ENCODE assay signal across 8 cellular contexts in genomic region chr10:50511512-50512213, GRCh38.
DNase-seq lines count a peak whose midpoint lies in the region; ATAC-seq and TF ChIP-seq lines count a peak whose summit lies in the region.

No MANE protein-coding gene starts in this region.

- DNase-seq in ELR (ENCODE audit: low read depth) (peak; percentile 55), MG63 (peak; percentile 44), esophagus muscularis mucosa (ENCODE audit: extremely low spot score) (no peak), thyroid gland (no peak), endothelial cell (ENCODE audit: low spot score) (no peak), SHP77 treated with DMSO at 0.1 percent for 48 hours (lab: John Stamatoyannopoulos, UW) (no peak), G401 (ENCODE audit: low spot score) (no peak)

- peaks cover 3% of the 10 kb centered on the region for H3K4me1 Mint-ChIP-seq in endothelial cell (ENCODE audit: unreplicated experiment)

- no peak overlapping the region for H3K4me3 Mint-ChIP-seq in endothelial cell (ENCODE audit: unreplicated experiment)

- no peak for TF ChIP-seq EP300 in esophagus muscularis mucosa (IDR thresholded peaks at IDR 0.05)

- no peak for TF ChIP-seq POLR2A in esophagus muscularis mucosa (IDR thresholded peaks at IDR 0.05; ENCODE audit: low read depth)
- TF ChIP-seq POLR2A in thyroid gland (IDR thresholded peaks at IDR 0.05): no peak

- no peaks in the 10 kb centered on the region for H3K9me3 Mint-ChIP-seq in endothelial cell (ENCODE audit: unreplicated experiment)

- no peak overlapping the region for H3K27ac Mint-ChIP-seq in endothelial cell (ENCODE audit: unreplicated experiment)

- in situ Hi-C loops in G401 (cut with HindIII; ENCODE audit: low sequenced_read_pairs): no loop called here

- H3K4me3 ChIP-seq in MG63 (no peak overlapping the region), esophagus muscularis mucosa (no peak overlapping the region), thyroid gland (replicated peaks in 1 of 3) (no peak overlapping the region)

- H3K36me3 ChIP-seq in MG63 (no peaks in the 10 kb centered on the region; the same call in 1 of the 2 replicates), esophagus muscularis mucosa (no peaks in the 10 kb centered on the region), thyroid gland (no peaks in the 10 kb centered on the region)

- H3K36me3 Mint-ChIP-seq in endothelial cell (ENCODE audit: low read depth, unreplicated experiment): no peaks in the 10 kb centered on the region

- H3K9me3 ChIP-seq in MG63 (no peaks in the 10 kb centered on the region), esophagus muscularis mucosa (no peaks in the 10 kb centered on the region), thyroid gland (no peaks in the 10 kb centered on the region)

- H3K4me1 ChIP-seq in esophagus muscularis mucosa (peaks cover 35 to 64% (median 51%) of the 10 kb centered on the region in 4 donors), thyroid gland (peaks cover 19 to 25% of the 10 kb centered on the region in 2 donors)

- WGBS in esophagus muscularis mucosa: 51% methylated on average over 5 of the region's 5 CpGs
- WGBS in thyroid gland, 2 donors: 85 to 90% methylated on average over 5 of the region's 5 CpGs

- no peak for TF ChIP-seq CTCF in esophagus muscularis mucosa (IDR thresholded peaks at IDR 0.05)
- TF ChIP-seq CTCF in thyroid gland (IDR thresholded peaks at IDR 0.05): no peak
- TF ChIP-seq CTCF in endothelial cell (IDR thresholded peaks at IDR 0.05; ENCODE audit: unreplicated experiment): no peak

- intact Hi-C loops in esophagus muscularis mucosa (cut with DNase I) (no loop called here), thyroid gland (cut with DNase I) (no loop called here)

- H3K27me3 ChIP-seq in MG63: no peaks in the 10 kb centered on the region
- no peaks in the 10 kb centered on the region for H3K27me3 ChIP-seq in esophagus muscularis mucosa
- no peaks in the 10 kb centered on the region for H3K27me3 ChIP-seq in thyroid gland

- H3K27ac ChIP-seq in esophagus muscularis mucosa (replicated peaks in 1 of 4): peak overlapping the region; percentile 1 to 37 (median 15)
- no peak overlapping the region for H3K27ac ChIP-seq in thyroid gland

- H3K27me3 Mint-ChIP-seq in endothelial cell (ENCODE audit: unreplicated experiment): peaks cover under 1% of the 10 kb centered on the region

- peak; percentile 31 for ATAC-seq in GM21717 (IDR thresholded peaks at IDR 0.05; ENCODE audit: unreplicated experiment)

Comparison
In these comparisons a context has a peak if more than half of its experiments do, and no peak if none do; other contexts are left out.
1. DNase-seq: peak in ELR (single experiment) and MG63 (single experiment); none in esophagus muscularis mucosa (single experiment), thyroid gland (0 of 2), endothelial cell (single experiment), SHP77 treated with DMSO at 0.1 percent for 48 hours (single experiment) and G401 (single experiment).
2. H3K27ac ChIP-seq: peak in esophagus muscularis mucosa (4 of 4); none in thyroid gland (0 of 3).